ENCODE assay signal across 10 cellular contexts in the genomic region with DNA sequence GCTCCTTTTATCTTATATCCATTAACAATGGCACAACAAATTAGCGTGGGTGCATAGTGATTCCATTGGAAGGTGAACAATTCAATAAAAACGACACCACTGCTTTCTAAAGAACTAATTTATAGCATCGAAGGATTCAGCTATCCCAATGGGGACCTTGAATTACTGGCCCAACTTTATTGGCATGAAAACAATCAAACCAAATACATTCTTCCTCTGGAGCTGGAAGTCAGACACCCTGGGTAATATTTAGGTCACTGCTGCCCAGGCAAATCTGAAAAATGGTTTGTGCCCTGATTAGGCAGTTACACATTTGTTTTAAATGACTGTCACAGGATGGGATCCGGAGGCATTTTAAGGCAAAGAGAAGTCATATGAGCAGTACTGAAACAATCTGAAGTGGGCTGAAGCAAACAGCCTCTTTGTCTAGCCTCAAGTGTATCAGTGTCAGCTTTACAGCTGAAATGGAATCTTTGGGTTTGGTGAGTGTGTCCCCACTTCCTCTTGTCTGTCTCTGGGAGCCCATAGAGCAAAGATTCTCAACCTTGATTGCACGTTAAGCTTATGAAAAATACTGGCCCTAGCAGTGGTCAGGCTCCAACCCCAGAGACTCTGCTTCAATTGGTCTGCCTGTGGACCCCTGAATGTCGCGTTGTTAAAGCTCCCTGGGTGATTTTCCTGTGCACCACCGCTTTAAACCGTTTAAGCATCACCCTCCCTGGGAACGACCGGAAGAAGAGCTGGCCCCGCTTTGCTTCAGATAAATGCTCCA. TPM values are rescaled to one million over a fixed set of nuclear protein-coding genes. Genes with fewer than 3 reads are reported as not detected.
DNase-seq lines count a peak whose midpoint lies in the region; ATAC-seq and TF ChIP-seq lines count a peak whose summit lies in the region.
"Had no signal": no experiment of that assay in that cellular context is flagged by ENCODE, and none has a peak within 500 bp of the region (broad histone marks: within the 10 kb centered on the region; RNA-seq: fewer than 3 reads in every experiment).

No MANE protein-coding gene starts in this region.

- H3K4me3 ChIP-seq in psoas muscle = no peak overlapping the region
- H3K4me3 ChIP-seq: suprapubic skin had no signal

- peak overlapping the region; percentile 41 for H3K4me3 Mint-ChIP-seq in activated B cell treated with CpG ODN at 0.5 μM for 24 hours
- peak overlapping the region; percentile 29 to 82 (median 61) for H3K4me3 Mint-ChIP-seq in naive thymus-derived CD8-positive, alpha-beta T cell
- H3K4me3 Mint-ChIP-seq: mesothelial cell of epicardium had no signal

- peaks cover 26% of the 10 kb centered on the region for H3K4me1 ChIP-seq in psoas muscle

- TF ChIP-seq CTCF in activated B cell treated with CpG ODN at 0.5 μM for 24 hours (IDR thresholded peaks at IDR 0.05) = no peak
- no peak for TF ChIP-seq CTCF in psoas muscle (IDR thresholded peaks at IDR 0.05)

- no peaks in the 10 kb centered on the region for H3K36me3 Mint-ChIP-seq in activated B cell treated with CpG ODN at 0.5 μM for 24 hours (ENCODE audit: low read depth)
- no peaks in the 10 kb centered on the region for H3K36me3 Mint-ChIP-seq in naive thymus-derived CD8-positive, alpha-beta T cell
- H3K36me3 Mint-ChIP-seq: mesothelial cell of epicardium had no signal

- intact Hi-C loops in activated B cell treated with CpG ODN at 0.5 μM for 24 hours (cut with micrococcal nuclease) = loop anchor here (1.0 kb wide), 1 partner anchor 14 kb away; no protein-coding TSS in a partner anchor
- intact Hi-C loops in psoas muscle (cut with DNase I) = no loop called here

- H3K27me3 Mint-ChIP-seq in activated B cell treated with CpG ODN at 0.5 μM for 24 hours = no peaks in the 10 kb centered on the region
- no peaks in the 10 kb centered on the region for H3K27me3 Mint-ChIP-seq in naive thymus-derived CD8-positive, alpha-beta T cell

- WGBS in psoas muscle, 3 donors = 69 to 73% (median 72%) methylated on average over 12 of the region's 12 CpGs

- peak overlapping the region; percentile 31 for H3K27ac Mint-ChIP-seq in activated B cell treated with CpG ODN at 0.5 μM for 24 hours
- peak overlapping the region; percentile 72 to 98 (median 92) for H3K27ac Mint-ChIP-seq in naive thymus-derived CD8-positive, alpha-beta T cell
- H3K27ac Mint-ChIP-seq: mesothelial cell of epicardium had no signal

- no peaks in the 10 kb centered on the region for H3K36me3 ChIP-seq in psoas muscle (ENCODE audit: insufficient read depth in 1 of 2, low read depth in 1 of 2)
- H3K36me3 ChIP-seq: suprapubic skin had no signal

- POLR2A ChIA-PET in activated B cell treated with CpG ODN at 0.5 μM for 24 hours (lab: Charles Lee) = interaction anchor here (0.6 to 5.0 kb wide), 3 partner anchors 13 to 26 kb away, joined by 3 to 21 read pairs (median 6); no protein-coding TSS in a partner anchor
- POLR2A ChIA-PET in naive thymus-derived CD8-positive, alpha-beta T cell (lab: Charles Lee) = interaction anchor here (0.9 to 36.8 kb wide), 5 partner anchors 8 to 56 kb away, joined by 3 to 889 read pairs (median 5); partner anchors contain the start of gene CDK5R1

- ATAC-seq in GM18867 (IDR thresholded peaks at IDR 0.05; ENCODE audit: unreplicated experiment) (peak; percentile 33), activated B cell treated with CpG ODN at 0.5 μM for 24 hours (ENCODE audit: low read depth) (no peak), psoas muscle (no peak)
- ATAC-seq in naive thymus-derived CD8-positive, alpha-beta T cell = peak in 1 of 2 donors; percentile 18

- DNase-seq in DMS79 treated with DMSO at 0.1 percent for 48 hours (lab: John Stamatoyannopoulos, UW) (peak; percentile 36), activated B cell treated with CpG ODN at 0.5 μM for 24 hours (no peak), HUDEP-2 (lab: John Stamatoyannopoulos, UW; ENCODE audit: unreplicated experiment in 76 of 76) (no peak), NOMO-1 treated with DMSO at 0.1 percent for 48 hours (lab: John Stamatoyannopoulos, UW; ENCODE audit: unreplicated experiment) (no peak), psoas muscle (no peak)
- peak in 1 of 10 donors; percentile 38 for DNase-seq in naive thymus-derived CD8-positive, alpha-beta T cell
- DNase-seq: Kasumi-1 had no signal

- no peaks in the 10 kb centered on the region for H3K27me3 ChIP-seq in psoas muscle (ENCODE audit: insufficient read depth in 3 of 3, low read length in 2 of 3)
- H3K27me3 ChIP-seq: suprapubic skin had no signal

- H3K9me3 Mint-ChIP-seq in activated B cell treated with CpG ODN at 0.5 μM for 24 hours = no peaks in the 10 kb centered on the region
- H3K9me3 Mint-ChIP-seq in naive thymus-derived CD8-positive, alpha-beta T cell = no peaks in the 10 kb centered on the region
- H3K9me3 Mint-ChIP-seq: mesothelial cell of epicardium had no signal

- CTCF ChIA-PET in activated B cell treated with CpG ODN at 0.5 μM for 24 hours (lab: Charles Lee) = interaction anchor here (0.9 to 1.5 kb wide), 2 partner anchors 31 to 33 kb away, joined by 3 to 4 read pairs; no protein-coding TSS in a partner anchor

- H3K4me1 Mint-ChIP-seq in activated B cell treated with CpG ODN at 0.5 μM for 24 hours = peaks cover 70% of the 10 kb centered on the region
- H3K4me1 Mint-ChIP-seq in naive thymus-derived CD8-positive, alpha-beta T cell = peaks cover 44 to 82% (median 80%) of the 10 kb centered on the region in 4 donors

- no peaks in the 10 kb centered on the region for H3K9me3 ChIP-seq in psoas muscle
- H3K9me3 ChIP-seq: suprapubic skin had no signal

- no peak overlapping the region for H3K27ac ChIP-seq in psoas muscle
- H3K27ac ChIP-seq: suprapubic skin had no signal

RNA-seq across cellular contexts. Expression of gene CDK5R1, which starts 30.3 kb away (rescaled TPM):
- total RNA-seq in activated B cell treated with CpG ODN at 0.5 μM for 24 hours = 9.3 and 9.6 TPM in 2 replicates
- total RNA-seq in naive thymus-derived CD8-positive, alpha-beta T cell = 10 to 100 TPM; 17.6 to 17.8 TPM
- 10 to 100 TPM in 1 of 3 donors, 1 to 10 TPM in 2; 5.9 to 12.0 (median 9.6) TPM for polyA plus RNA-seq in naive thymus-derived CD8-positive, alpha-beta T cell
- 1 to 10 TPM; 1.2 to 5.2 (median 2.5) TPM for total RNA-seq in psoas muscle
- 1 to 10 TPM in 2 of 3 donors, under 1 TPM in 1; 0.44 to 2.1 (median 1.1) TPM for polyA plus RNA-seq in psoas muscle
